23 cellular contexts compared by ENCODE assay signal in genomic region chr16:26532456-26532855, GRCh38.
"Had no signal": no experiment of that assay in that cellular context is flagged by ENCODE, and none has a peak within 500 bp of the region (broad histone marks: within the 10 kb centered on the region; RNA-seq: fewer than 3 reads in every experiment).

No MANE protein-coding gene starts in this region.

- H3K9me3 ChIP-seq: esophagus squamous epithelium, gastroesophageal sphincter had no signal

- H3K4me1 ChIP-seq: esophagus squamous epithelium, gastroesophageal sphincter had no signal

- H3K4me3 ChIP-seq: coronary artery, dorsolateral prefrontal cortex, esophagus squamous epithelium, gastroesophageal sphincter had no signal

- ATAC-seq: activated CD4-positive, alpha-beta T cell treated with anti-CD3 and anti-CD28 coated beads for 36 hours; activated CD8-positive, alpha-beta T cell treated with anti-CD3 and anti-CD28 coated beads for 36 hours; activated T-cell treated with anti-CD3 and anti-CD28 coated beads, Interleukin-2, amount 50 U/mL, for 4 hours; activated T-helper 17 cell treated with anti-CD3 and anti-CD28 coated beads, Interleukin-2, amount 50 U/mL, for 72 hours; effector memory CD8-positive, alpha-beta T cell; gastroesophageal sphincter had no signal

- DNase-seq: activated CD4-positive, alpha-beta T cell treated with anti-CD3 and anti-CD28 coated beads for 36 hours; activated CD4-positive, alpha-beta T cell treated with anti-CD3 and anti-CD28 coated beads, Interleukin-2, amount 10 ng/mL, durations not matched to agents 7 days and 5 days; activated CD4-positive, alpha-beta T cell treated with anti-CD3 and anti-CD28 coated beads, Interleukin-2, amount 50 U/mL, for 4 hours; activated CD4-positive, CD25-positive, alpha-beta regulatory T cell; activated CD4-positive, CD25-positive, alpha-beta regulatory T cell treated with anti-CD3 and anti-CD28 coated beads, Interleukin-2, amount 50 U/mL, for 72 hours; activated CD8-positive, alpha-beta memory T cell treated with anti-CD3 and anti-CD28 coated beads for 24 hours; activated CD8-positive, alpha-beta T cell treated with anti-CD3 and anti-CD28 coated beads for 36 hours; activated effector memory CD4-positive, alpha-beta T cell treated with Interleukin-2 at 50 U/mL for 16 hours; activated gamma-delta T cell treated with Interleukin-2 at 50 U/mL for 16 hours; activated naive CD4-positive, alpha-beta T cell treated with anti-CD3 and anti-CD28 coated beads, Interleukin-2, amount 50 U/mL, for 16 hours; activated naive CD4-positive, alpha-beta T cell treated with Interleukin-2 at 50 U/mL for 16 hours; activated T-cell treated with anti-CD3 and anti-CD28 coated beads, Interleukin-2, amount 50 U/mL, for 4 hours; amniotic stem cell; brain microvascular endothelial cell; dorsolateral prefrontal cortex; effector memory CD8-positive, alpha-beta T cell; esophagus squamous epithelium; foreskin melanocyte; T-helper 2 cell had no signal

- H3K36me3 ChIP-seq: brain microvascular endothelial cell, esophagus squamous epithelium, gastroesophageal sphincter had no signal

- H3K27me3 ChIP-seq: brain microvascular endothelial cell, dorsolateral prefrontal cortex, esophagus squamous epithelium, gastroesophageal sphincter had no signal

- H3K27ac ChIP-seq: brain microvascular endothelial cell, coronary artery, epithelial cell of prostate, esophagus squamous epithelium, gastroesophageal sphincter had no signal
